8 cellular contexts compared by ENCODE assay signal in the genomic region with DNA sequence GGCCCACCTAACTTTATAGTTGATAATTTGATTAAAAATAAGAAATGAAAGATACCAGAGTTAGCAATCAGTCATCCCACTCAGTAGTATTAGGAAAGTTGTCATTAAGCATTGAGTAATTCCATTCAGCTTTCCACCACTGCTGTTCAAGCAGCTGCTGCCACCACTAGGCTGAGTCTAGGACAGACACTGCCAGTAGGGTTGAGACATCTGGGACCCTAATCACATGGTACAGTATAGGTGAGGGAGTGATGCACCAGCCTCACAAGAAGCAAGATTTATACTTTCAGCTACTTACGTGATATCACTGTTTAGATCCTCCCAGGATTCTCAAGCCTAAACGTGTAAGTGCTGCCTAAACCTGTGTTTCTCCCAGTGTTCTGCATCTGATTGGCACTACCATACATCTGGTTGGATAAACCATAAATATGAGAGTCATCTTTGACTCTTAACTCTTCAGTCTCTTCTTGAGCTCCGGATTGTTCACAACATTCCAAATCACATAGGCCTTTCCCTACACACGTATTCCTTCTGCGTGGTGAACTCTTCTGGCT. TPM values are rescaled to one million over a fixed set of nuclear protein-coding genes. Genes with fewer than 3 reads are reported as not detected.
DNase-seq lines count a peak whose midpoint lies in the region; ATAC-seq and TF ChIP-seq lines count a peak whose summit lies in the region.

No MANE protein-coding gene starts in this region.

- intact Hi-C loops in HCT116 (cut with micrococcal nuclease): no loop called here

- RAD21 ChIA-PET in HCT116 (lab: Charles Lee; ENCODE audit: low non-redundant PET in 1 of 2, low total read pairs in 2 of 2, uncharacterized antibody in 2 of 2, unreplicated experiment in 2 of 2): interaction anchor here in 1 of 2 experiments (0.7 kb wide), 1 partner anchor 584 kb away, joined by 3 read pairs; no protein-coding TSS in a partner anchor

- H3K9me2 ChIP-seq in HCT116 (ENCODE audit: insufficient read depth): no peaks in the 10 kb centered on the region

- H3K27ac ChIP-seq in DND-41 (ENCODE audit: low read length) (no peak overlapping the region), HCT116 (ENCODE audit: low read depth, low read length) (no peak overlapping the region), epithelial cell of prostate (peak overlapping the region; percentile 23)

- H3K27me3 ChIP-seq in DND-41 (ENCODE audit: insufficient read depth, low read length, poor library complexity) (no peaks in the 10 kb centered on the region), HCT116 (ENCODE audit: insufficient read depth, low read length) (no peaks in the 10 kb centered on the region)

- ATAC-seq in DND-41 (ENCODE audit: insufficient read depth, low read depth): peak; percentile 20; the same call in 1 of the 3 replicates
- peak; percentile 26 for ATAC-seq in HCT116
- no peak for ATAC-seq in HG03342 (IDR thresholded peaks at IDR 0.05; ENCODE audit: unreplicated experiment)
- no peak for ATAC-seq in GM19023 (IDR thresholded peaks at IDR 0.05; ENCODE audit: unreplicated experiment)
- ATAC-seq in GM18873 (IDR thresholded peaks at IDR 0.05; ENCODE audit: low FRiP score, unreplicated experiment): no peak

- CTCF ChIA-PET in HCT116 (lab: Charles Lee): interaction anchor here (0.6 to 0.8 kb wide), 2 partner anchors 54 to 756 kb away, joined by 3 read pairs; no protein-coding TSS in a partner anchor

- POLR2A ChIA-PET in HCT116 (lab: Charles Lee): no interaction called here

- peaks cover 61% of the 10 kb centered on the region for H3K36me3 ChIP-seq in DND-41 (ENCODE audit: insufficient read depth, low read length)
- H3K36me3 ChIP-seq in HCT116 (ENCODE audit: control insufficient read depth in 1 of 2, insufficient read depth in 2 of 2, low read length in 2 of 2): peaks cover 8 to 11% of the 10 kb centered on the region in 2 experiments

- H2AFZ ChIP-seq in DND-41 (ENCODE audit: low read depth, low read length) (no peak overlapping the region), HCT116 (ENCODE audit: low read depth, low read length, poor library complexity, severe bottlenecking) (no peak overlapping the region)

- no TSS peak for BruUV-seq in HCT116 (replicated peaks; lab: Mats Ljungman, UMichigan)

- H3K4me1 ChIP-seq in DND-41 (ENCODE audit: insufficient read depth, low read length) (peaks cover 35% of the 10 kb centered on the region), HCT116 (ENCODE audit: control insufficient read depth in 1 of 2, insufficient read depth in 2 of 2, low read length in 2 of 2) (peaks cover 6 to 18% of the 10 kb centered on the region in 2 experiments; a peak in 3 of 4 replicates)

- DNase-seq in DND-41 (peak; percentile 47), HCT116 (ENCODE audit: low read depth, low spot score) (no peak), SIG-M5 treated with dmso at 0.1 percent for 504 hours (lab: John Stamatoyannopoulos, UW; ENCODE audit: unreplicated experiment) (peak; percentile 71), epithelial cell of prostate (ENCODE audit: low read depth, low spot score) (peak; percentile 49)
- peak; percentile 5 for DNase-seq in stimulated activated CD4-positive, alpha-beta T cell treated with anti-CD3 and anti-CD28 coated beads, Interleukin-2, amount 100 ng/mL, for 4 hours (ENCODE audit: low read depth)

- H3K4me3 ChIP-seq in DND-41 (ENCODE audit: low read depth in 1 of 2, low read length in 2 of 2) (peak overlapping the region in 1 of 2 experiments; percentile 23; a peak in 1 of 4 replicates), HCT116 (replicated peaks in 1 of 2; ENCODE audit: low read depth in 1 of 2, low read length in 2 of 2) (no peak overlapping the region)

- TF ChIP-seq POLR2A in HCT116 (IDR thresholded peaks at IDR 0.05; ENCODE audit: borderline replicate concordance, extremely low read depth, insufficient read depth, insufficient read length): no peak

- H3K9ac ChIP-seq in DND-41 (ENCODE audit: low read depth, low read length): no peak overlapping the region; the same call in 1 of the 2 replicates
- H3K9ac ChIP-seq in HCT116 (ENCODE audit: low read length): no peak overlapping the region

- H3K9me3 ChIP-seq in DND-41 (ENCODE audit: insufficient read depth, low read length, severe bottlenecking) (no peaks in the 10 kb centered on the region), HCT116 (ENCODE audit: control insufficient read depth in 1 of 2, insufficient read depth in 1 of 2, low read depth in 1 of 2, low read length in 2 of 2) (no peaks in the 10 kb centered on the region)

- peak; percentile 60 for TF ChIP-seq CTCF in DND-41 (IDR thresholded peaks at IDR 0.05; ENCODE audit: borderline replicate concordance, extremely low read depth, low read length, poor library complexity, severe bottlenecking)
- peak; percentile 11 to 47 (median 31); a peak in 4 of 6 replicates for TF ChIP-seq CTCF in HCT116 (IDR thresholded peaks at IDR 0.05 in 2 of 3, conservative IDR thresholded peaks at IDR 0.05 in 1 of 3; ENCODE audit: borderline replicate concordance in 1 of 3, insufficient read depth in 1 of 3, low read depth in 2 of 3, low read length in 2 of 3)

- TF ChIP-seq RAD21 in HCT116 (IDR thresholded peaks at IDR 0.05; ENCODE audit: low read depth): peak; percentile 46

- H3K4me2 ChIP-seq in DND-41 (ENCODE audit: insufficient read depth, low read length): peak overlapping the region; percentile 90
- H3K4me2 ChIP-seq in HCT116 (ENCODE audit: low read length): no peak overlapping the region

- H3K79me2 ChIP-seq in DND-41 (ENCODE audit: insufficient read depth, low read length) (peaks cover 81% of the 10 kb centered on the region), HCT116 (ENCODE audit: insufficient read depth, low read length) (peaks cover 61% of the 10 kb centered on the region)

- H4K20me1 ChIP-seq in DND-41 (ENCODE audit: insufficient read depth, low read length) (peaks cover 40% of the 10 kb centered on the region), HCT116 (ENCODE audit: insufficient read depth) (no peaks in the 10 kb centered on the region)

TF ChIP-seq in HCT116, 20 proteins besides CTCF, POLR2A, EP300 and RAD21:
- no peak for TF ChIP-seq ZNF274 (IDR thresholded peaks at IDR 0.05; ENCODE audit: low read depth, low read length)
- no peak for TF ChIP-seq YY1 (IDR thresholded peaks at IDR 0.05; ENCODE audit: extremely low read depth, insufficient replicate concordance, low read depth, low read length)
- no peak for TF ChIP-seq CBX3 (IDR thresholded peaks at IDR 0.05; ENCODE audit: low read depth)
- TF ChIP-seq FOSL1 (IDR thresholded peaks at IDR 0.05; ENCODE audit: low read depth): 0 out of 2 replicates have a peak, but pooled peaks have one; percentile 12
- no peak for TF ChIP-seq SP1 (IDR thresholded peaks at IDR 0.05; ENCODE audit: low read depth)
- TF ChIP-seq CEBPB (IDR thresholded peaks at IDR 0.05; ENCODE audit: low read depth): peak; percentile 22; the same call in 1 of the 2 replicates
- TF ChIP-seq, protein P1, sequence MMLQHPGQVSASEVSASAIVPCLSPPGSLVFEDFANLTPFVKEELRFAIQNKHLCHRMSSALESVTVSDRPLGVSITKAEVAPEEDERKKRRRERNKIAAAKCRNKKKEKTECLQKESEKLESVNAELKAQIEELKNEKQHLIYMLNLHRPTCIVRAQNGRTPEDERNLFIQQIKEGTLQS (IDR thresholded peaks at IDR 0.05): no peak
- TF ChIP-seq, protein P2, sequence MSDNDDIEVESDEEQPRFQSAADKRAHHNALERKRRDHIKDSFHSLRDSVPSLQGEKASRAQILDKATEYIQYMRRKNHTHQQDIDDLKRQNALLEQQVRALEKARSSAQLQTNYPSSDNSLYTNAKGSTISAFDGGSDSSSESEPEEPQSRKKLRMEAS (IDR thresholded peaks at IDR 0.05): 0 out of 2 replicates have a peak, but pooled peaks have one; percentile 17
- TF ChIP-seq, protein P3, sequence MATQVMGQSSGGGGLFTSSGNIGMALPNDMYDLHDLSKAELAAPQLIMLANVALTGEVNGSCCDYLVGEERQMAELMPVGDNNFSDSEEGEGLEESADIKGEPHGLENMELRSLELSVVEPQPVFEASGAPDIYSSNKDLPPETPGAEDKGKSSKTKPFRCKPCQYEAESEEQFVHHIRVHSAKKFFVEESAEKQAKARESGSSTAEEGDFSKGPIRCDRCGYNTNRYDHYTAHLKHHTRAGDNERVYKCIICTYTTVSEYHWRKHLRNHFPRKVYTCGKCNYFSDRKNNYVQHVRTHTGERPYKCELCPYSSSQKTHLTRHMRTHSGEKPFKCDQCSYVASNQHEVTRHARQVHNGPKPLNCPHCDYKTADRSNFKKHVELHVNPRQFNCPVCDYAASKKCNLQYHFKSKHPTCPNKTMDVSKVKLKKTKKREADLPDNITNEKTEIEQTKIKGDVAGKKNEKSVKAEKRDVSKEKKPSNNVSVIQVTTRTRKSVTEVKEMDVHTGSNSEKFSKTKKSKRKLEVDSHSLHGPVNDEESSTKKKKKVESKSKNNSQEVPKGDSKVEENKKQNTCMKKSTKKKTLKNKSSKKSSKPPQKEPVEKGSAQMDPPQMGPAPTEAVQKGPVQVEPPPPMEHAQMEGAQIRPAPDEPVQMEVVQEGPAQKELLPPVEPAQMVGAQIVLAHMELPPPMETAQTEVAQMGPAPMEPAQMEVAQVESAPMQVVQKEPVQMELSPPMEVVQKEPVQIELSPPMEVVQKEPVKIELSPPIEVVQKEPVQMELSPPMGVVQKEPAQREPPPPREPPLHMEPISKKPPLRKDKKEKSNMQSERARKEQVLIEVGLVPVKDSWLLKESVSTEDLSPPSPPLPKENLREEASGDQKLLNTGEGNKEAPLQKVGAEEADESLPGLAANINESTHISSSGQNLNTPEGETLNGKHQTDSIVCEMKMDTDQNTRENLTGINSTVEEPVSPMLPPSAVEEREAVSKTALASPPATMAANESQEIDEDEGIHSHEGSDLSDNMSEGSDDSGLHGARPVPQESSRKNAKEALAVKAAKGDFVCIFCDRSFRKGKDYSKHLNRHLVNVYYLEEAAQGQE (IDR thresholded peaks at IDR 0.05; ENCODE audit: low read depth): no peak

RNA-seq across cellular contexts. Expression of a gene that starts 3.2 kb away (rescaled TPM):
- 69.7 TPM for total RNA-seq in HCT116 (2021; ENCODE audit: unreplicated experiment)
- polyA plus RNA-seq in HCT116 (2012): 37.6 and 46.1 TPM in 2 replicates

Comparison
In these comparisons a context has a peak if more than half of its experiments do, and no peak if none do; other contexts are left out.
1. ATAC-seq: peak in DND-41 (single experiment) and HCT116 (single experiment); none in HG03342 (single experiment), GM19023 (single experiment) and GM18873 (single experiment).